ENCODE assay signal across 17 cellular contexts in genomic region chr20:47327711-47328110, GRCh38. TPM values are rescaled to one million over a fixed set of nuclear protein-coding genes. Genes with fewer than 3 reads are reported as not detected.
DNase-seq lines count a peak whose midpoint lies in the region; ATAC-seq and TF ChIP-seq lines count a peak whose summit lies in the region.
"Had no signal": no experiment of that assay in that cellular context is flagged by ENCODE, and none has a peak within 500 bp of the region (broad histone marks: within the 10 kb centered on the region; RNA-seq: fewer than 3 reads in every experiment).

No MANE protein-coding gene starts in this region.

- H3K4me3 ChIP-seq in heart left ventricle = no peak overlapping the region
- H3K4me3 ChIP-seq in breast epithelium = no peak overlapping the region
- H3K4me3 ChIP-seq in tibial artery = no peak overlapping the region
- H3K4me3 ChIP-seq: neural progenitor cell had no signal

- H3K36me3 ChIP-seq in heart left ventricle (peaks cover 0 to 6% (median 0%) of the 10 kb centered on the region in 9 donors), breast epithelium (no peaks in the 10 kb centered on the region), tibial artery (no peaks in the 10 kb centered on the region)
- H3K36me3 ChIP-seq: neural progenitor cell had no signal

- H3K27ac ChIP-seq in heart left ventricle = peak overlapping the region in 9 of 12 donors; percentile 33 to 88 (median 74)
- peak overlapping the region; percentile 59 to 84 for H3K27ac ChIP-seq in breast epithelium
- peak overlapping the region; percentile 55 to 80 for H3K27ac ChIP-seq in tibial artery
- H3K27ac ChIP-seq: KMS-11, neural progenitor cell had no signal

- peak overlapping the region; percentile 42 for H3K27ac Mint-ChIP-seq in nephron progenitor cell
- H3K27ac Mint-ChIP-seq: activated CD4-positive, alpha-beta memory T cell treated with anti-CD3 and anti-CD28 coated beads for 36 hours; neural progenitor cell had no signal

- no peak for ATAC-seq in heart left ventricle
- no peak for ATAC-seq in Right ventricle myocardium superior (ENCODE audit: poor library complexity)
- ATAC-seq in HG03045 (IDR thresholded peaks at IDR 0.05; ENCODE audit: unreplicated experiment) = no peak
- ATAC-seq: stimulated activated naive CD8-positive, alpha-beta T cell treated with anti-CD3 and anti-CD28 coated beads, Interleukin-15, Interleukin-2, amounts not matched to agents 100 U/mL and 50 U/mL, for 24 hours had no signal

- H3K4me1 Mint-ChIP-seq in nephron progenitor cell = peaks cover 59% of the 10 kb centered on the region

- H3K27me3 Mint-ChIP-seq in nephron progenitor cell (ENCODE audit: low read depth, poor library complexity) = peaks cover 4% of the 10 kb centered on the region
- H3K27me3 Mint-ChIP-seq: activated CD4-positive, alpha-beta memory T cell treated with anti-CD3 and anti-CD28 coated beads for 36 hours had no signal

- no peaks in the 10 kb centered on the region for H3K9me3 ChIP-seq in heart left ventricle
- no peaks in the 10 kb centered on the region for H3K9me3 ChIP-seq in breast epithelium
- H3K9me3 ChIP-seq in tibial artery = no peaks in the 10 kb centered on the region
- H3K9me3 ChIP-seq: SK-N-SH had no signal

- intact Hi-C loops in heart left ventricle (cut with DNase I) = no loop called here
- intact Hi-C loops in Right ventricle myocardium superior (cut with DNase I) = no loop called here
- intact Hi-C loops in breast epithelium (cut with DNase I; ENCODE audit: low total_unique reads) = no loop called here
- intact Hi-C loops in tibial artery (cut with DNase I; ENCODE audit: low total_unique reads) = no loop called here

- no peak for DNase-seq in heart left ventricle
- no peak for DNase-seq in Right ventricle myocardium superior
- no peak for DNase-seq in breast epithelium (ENCODE audit: low spot score in 2 of 2)
- no peak for DNase-seq in nephron progenitor cell
- no peak for DNase-seq in tibial artery
- no peak for DNase-seq in NCI-H345 treated with DMSO at 0.1 percent for 48 hours (lab: John Stamatoyannopoulos, UW; ENCODE audit: unreplicated experiment)
- no peak for DNase-seq in NCI-H187 treated with DMSO at 0.1 percent for 48 hours (lab: John Stamatoyannopoulos, UW)
- DNase-seq: ACHN; activated CD4-positive, alpha-beta memory T cell treated with anti-CD3 and anti-CD28 coated beads for 36 hours; aorta; NCI-H1417; NCI-H226; SK-N-SH; stimulated activated naive CD8-positive, alpha-beta T cell treated with anti-CD3 and anti-CD28 coated beads, Interleukin-15, Interleukin-2, amounts not matched to agents 100 U/mL and 50 U/mL, for 24 hours had no signal

- TF ChIP-seq CTCF in heart left ventricle (IDR thresholded peaks at IDR 0.05) (no peak), breast epithelium (IDR thresholded peaks at IDR 0.05) (no peak), nephron progenitor cell (IDR thresholded peaks at IDR 0.05) (no peak), tibial artery (IDR thresholded peaks at IDR 0.05) (no peak)

- H3K27me3 ChIP-seq in heart left ventricle (no peaks in the 10 kb centered on the region), breast epithelium (no peaks in the 10 kb centered on the region), tibial artery (no peaks in the 10 kb centered on the region)
- H3K27me3 ChIP-seq: neural progenitor cell had no signal

- peaks cover 8% of the 10 kb centered on the region for H3K9me3 Mint-ChIP-seq in nephron progenitor cell
- H3K9me3 Mint-ChIP-seq: activated CD4-positive, alpha-beta memory T cell treated with anti-CD3 and anti-CD28 coated beads for 36 hours; neural progenitor cell had no signal

- 93 to 98% (median 97%) methylated on average over 7 of the region's 7 CpGs for WGBS in heart left ventricle, 4 donors

- H3K36me3 Mint-ChIP-seq in nephron progenitor cell (ENCODE audit: low read depth) = peaks cover 58% of the 10 kb centered on the region

- no peak overlapping the region for H3K4me3 Mint-ChIP-seq in nephron progenitor cell
- H3K4me3 Mint-ChIP-seq: activated CD4-positive, alpha-beta memory T cell treated with anti-CD3 and anti-CD28 coated beads for 36 hours; neural progenitor cell had no signal

- TF ChIP-seq POLR2A in heart left ventricle (IDR thresholded peaks at IDR 0.05) = no peak
- TF ChIP-seq POLR2A in breast epithelium (IDR thresholded peaks at IDR 0.05) = no peak

- H3K4me1 ChIP-seq in heart left ventricle (peaks cover 0 to 65% (median 33%) of the 10 kb centered on the region in 12 donors), breast epithelium (no peaks in the 10 kb centered on the region), tibial artery (peaks cover 0 to 54% (median 27%) of the 10 kb centered on the region in 4 donors)

RNA-seq across cellular contexts. Expression of gene ZMYND8, which starts 28.8 kb away (rescaled TPM):
- total RNA-seq in heart left ventricle (10 to 100 TPM; 21.7 to 46.4 (median 28.9) TPM), Right ventricle myocardium superior (37.7 TPM), breast epithelium (10 to 100 TPM; 40.6 to 47.7 (median 41.4) TPM)
- 10 to 100 TPM; 11.3 to 11.9 TPM for polyA plus RNA-seq in heart left ventricle
